ENCODE assay signal across 11 cellular contexts in the genomic region with DNA sequence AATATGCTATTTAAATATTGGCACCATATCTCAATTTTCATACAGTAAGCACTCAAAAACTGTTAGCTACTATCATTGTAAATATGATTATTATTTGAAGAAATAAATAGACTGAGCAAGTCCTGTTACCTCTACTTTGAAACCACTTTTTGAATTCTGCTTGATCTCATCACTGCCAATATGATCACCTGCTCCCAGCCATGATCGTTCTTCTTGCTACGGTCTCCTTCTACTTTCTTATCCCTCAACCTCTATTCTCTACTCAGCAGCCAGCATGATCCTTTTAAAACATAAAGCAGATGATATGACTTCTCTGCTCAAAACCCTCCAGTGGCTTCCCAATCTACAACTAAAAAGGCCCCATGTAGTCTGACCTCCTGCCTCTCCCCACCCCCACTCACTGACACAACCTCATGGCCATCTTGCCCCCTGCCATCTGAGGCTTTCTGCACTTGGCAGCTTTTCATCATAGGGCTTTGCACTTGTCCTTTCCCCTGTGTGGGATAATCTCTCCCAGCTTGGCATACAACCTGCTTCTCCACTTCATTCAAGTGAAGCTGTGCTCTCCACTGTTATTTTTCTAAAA. TPM values are rescaled to one million over a fixed set of nuclear protein-coding genes. Genes with fewer than 3 reads are reported as not detected.
DNase-seq lines count a peak whose midpoint lies in the region; ATAC-seq and TF ChIP-seq lines count a peak whose summit lies in the region.
"Had no signal": no experiment of that assay in that cellular context is flagged by ENCODE, and none has a peak within 500 bp of the region (broad histone marks: within the 10 kb centered on the region; RNA-seq: fewer than 3 reads in every experiment).

No MANE protein-coding gene starts in this region.

- no peak for TF ChIP-seq CTCF in CD8-positive, alpha-beta T cell (IDR thresholded peaks at IDR 0.05)
- TF ChIP-seq CTCF in Peyer's patch (IDR thresholded peaks at IDR 0.05): no peak

- no peak for DNase-seq in CD8-positive, alpha-beta T cell
- DNase-seq in Peyer's patch (no peak), mesenchymal stem cell (no peak), DMS 273 treated with DMSO at 0.1 percent for 48 hours (lab: John Stamatoyannopoulos, UW) (no peak), SIG-M5 treated with dmso at 0.1 percent for 504 hours (lab: John Stamatoyannopoulos, UW; ENCODE audit: unreplicated experiment) (no peak), SHP77 treated with DMSO at 0.1 percent for 48 hours (lab: John Stamatoyannopoulos, UW) (no peak)
- DNase-seq: brain microvascular endothelial cell, NCI-H69 had no signal

- no peaks in the 10 kb centered on the region for H3K79me1 ChIP-seq in mesenchymal stem cell (replicated peaks; ENCODE audit: low read length, poor library complexity, severe bottlenecking)

- TF ChIP-seq POLR2A in Peyer's patch (IDR thresholded peaks at IDR 0.05): no peak

- no peak overlapping the region for H3K14ac ChIP-seq in mesenchymal stem cell (ENCODE audit: low read length in 2 of 2)

- H3K9me3 Mint-ChIP-seq in CD8-positive, alpha-beta T cell: no peaks in the 10 kb centered on the region

- H4K91ac ChIP-seq in mesenchymal stem cell (ENCODE audit: low read length): no peak overlapping the region

- no peaks in the 10 kb centered on the region for H3K27me3 ChIP-seq in CD8-positive, alpha-beta T cell (ENCODE audit: insufficient read depth, low read length)
- no peaks in the 10 kb centered on the region for H3K27me3 ChIP-seq in Peyer's patch
- H3K27me3 ChIP-seq in mesenchymal stem cell (ENCODE audit: control insufficient read depth in 1 of 2, insufficient read depth in 1 of 2, low read length in 2 of 2): peaks cover 0 to 3% of the 10 kb centered on the region in 2 experiments
- H3K27me3 ChIP-seq: brain microvascular endothelial cell had no signal

- ATAC-seq in CD8-positive, alpha-beta T cell: peak; percentile 33
- peak; percentile 3 for ATAC-seq in GM19463 (IDR thresholded peaks at IDR 0.05; ENCODE audit: unreplicated experiment)
- no peak for ATAC-seq in GM21381 (IDR thresholded peaks at IDR 0.05; ENCODE audit: unreplicated experiment)

- peaks cover 3% of the 10 kb centered on the region for H3K27me3 Mint-ChIP-seq in CD8-positive, alpha-beta T cell (ENCODE audit: low read depth)

- no peak overlapping the region for H2AK5ac ChIP-seq in mesenchymal stem cell (ENCODE audit: low read length, severe bottlenecking)

- no peaks in the 10 kb centered on the region for H3K36me3 ChIP-seq in CD8-positive, alpha-beta T cell (ENCODE audit: insufficient read depth, low read length)
- H3K36me3 ChIP-seq in Peyer's patch (no peaks in the 10 kb centered on the region), mesenchymal stem cell (ENCODE audit: control insufficient read depth in 1 of 2, insufficient read depth in 2 of 2, low read depth in 1 of 2, low read length in 2 of 2) (no peaks in the 10 kb centered on the region)
- H3K36me3 ChIP-seq: brain microvascular endothelial cell had no signal

- H2BK120ac ChIP-seq in mesenchymal stem cell (ENCODE audit: low read depth, low read length): no peak overlapping the region

- peak overlapping the region; percentile 86 for H3K4me3 Mint-ChIP-seq in CD8-positive, alpha-beta T cell

- intact Hi-C loops in CD8-positive, alpha-beta T cell (cut with DNase I, micrococcal nuclease): loop anchor here in 1 of 2 experiments (1.0 kb wide), 1 partner anchor 10 kb away; no protein-coding TSS in a partner anchor

- POLR2A ChIA-PET in CD8-positive, alpha-beta T cell (lab: Charles Lee): interaction anchor here (1.2 to 5.4 kb wide), 6 partner anchors 10 to 80 kb away, joined by 4 to 43 read pairs (median 10); no protein-coding TSS in a partner anchor

- no peak overlapping the region for H2BK5ac ChIP-seq in mesenchymal stem cell (ENCODE audit: low read depth, low read length, poor library complexity, severe bottlenecking)

- H3K4me2 ChIP-seq in mesenchymal stem cell (ENCODE audit: low read length, poor library complexity, severe bottlenecking): no peak overlapping the region

- no peak overlapping the region for H3K4ac ChIP-seq in mesenchymal stem cell (ENCODE audit: low read depth in 1 of 2, low read length in 2 of 2)

- H3K18ac ChIP-seq in mesenchymal stem cell (ENCODE audit: low read depth in 1 of 2, low read length in 2 of 2): no peak overlapping the region

- peaks cover 26% of the 10 kb centered on the region for H3K4me1 ChIP-seq in CD8-positive, alpha-beta T cell (ENCODE audit: insufficient read depth, low read length)
- H3K4me1 ChIP-seq in Peyer's patch (peaks cover 0 to 15% (median 2%) of the 10 kb centered on the region in 4 donors), mesenchymal stem cell (ENCODE audit: control insufficient read depth, insufficient read depth, low read depth, low read length) (peaks cover 4% of the 10 kb centered on the region)

- H4K8ac ChIP-seq in mesenchymal stem cell (ENCODE audit: low read length): no peak overlapping the region

- H3K9ac ChIP-seq in mesenchymal stem cell (ENCODE audit: low read length): no peak overlapping the region

- H3K23ac ChIP-seq in mesenchymal stem cell (ENCODE audit: low read length in 2 of 2): no peak overlapping the region

- H3K36me3 Mint-ChIP-seq in CD8-positive, alpha-beta T cell: no peaks in the 10 kb centered on the region

- no peak overlapping the region for H2AFZ ChIP-seq in mesenchymal stem cell (ENCODE audit: low read depth, low read length)

- H3K4me3 ChIP-seq in CD8-positive, alpha-beta T cell (ENCODE audit: low read depth, low read length): peak overlapping the region; percentile 51
- peak overlapping the region in 1 of 4 donors; percentile 3 for H3K4me3 ChIP-seq in Peyer's patch
- H3K4me3 ChIP-seq in mesenchymal stem cell (ENCODE audit: insufficient read depth in 1 of 2, low read depth in 1 of 2, low read length in 2 of 2): no peak overlapping the region

- H3K27ac Mint-ChIP-seq in CD8-positive, alpha-beta T cell: peak overlapping the region; percentile 96

- H2BK12ac ChIP-seq in mesenchymal stem cell (ENCODE audit: low read length in 2 of 2): no peak overlapping the region

- no peaks in the 10 kb centered on the region for H3K9me3 ChIP-seq in CD8-positive, alpha-beta T cell (ENCODE audit: low read length)
- H3K9me3 ChIP-seq in Peyer's patch (no peaks in the 10 kb centered on the region), mesenchymal stem cell (ENCODE audit: control insufficient read depth, low read length) (no peaks in the 10 kb centered on the region)

- peak overlapping the region; percentile 64 for H2BK15ac ChIP-seq in mesenchymal stem cell (ENCODE audit: low read depth, poor library complexity, severe bottlenecking)

- H3K4me1 Mint-ChIP-seq in CD8-positive, alpha-beta T cell (ENCODE audit: low read depth): peaks cover 37% of the 10 kb centered on the region

- CTCF ChIA-PET in CD8-positive, alpha-beta T cell (lab: Charles Lee): interaction anchor here (1.2 to 9.5 kb wide), 14 partner anchors 11 to 114 kb away, joined by 4 to 189 read pairs (median 11); no protein-coding TSS in a partner anchor

- H3K27ac ChIP-seq in CD8-positive, alpha-beta T cell (ENCODE audit: low read depth, low read length): peak overlapping the region; percentile 71
- H3K27ac ChIP-seq in Peyer's patch (peak overlapping the region; percentile 36 to 60 (median 44)), mesenchymal stem cell (ENCODE audit: low read length, poor library complexity, severe bottlenecking) (no peak overlapping the region)
- H3K27ac ChIP-seq: brain microvascular endothelial cell had no signal

- WGBS in mesenchymal stem cell: 97% methylated on average over 2 of the region's 2 CpGs

RNA-seq across cellular contexts. Expression of gene CD34, which starts 27.2 kb away (rescaled TPM):
- not detected for total RNA-seq in CD8-positive, alpha-beta T cell
- 10 to 100 TPM in 3 of 4 donors, 1 to 10 TPM in 1; 4.6 to 21.9 (median 19.6) TPM for total RNA-seq in Peyer's patch
- polyA plus RNA-seq in mesenchymal stem cell (2013, experiment 1 of 2): 0.10 TPM
- polyA plus RNA-seq in mesenchymal stem cell (2013, experiment 2 of 2): 0.10 TPM
- polyA plus RNA-seq: neural cell had no signal

Comparison
In these comparisons a context has a peak if more than half of its experiments do, and no peak if none do; other contexts are left out.
1. RNA of gene CD34, which starts 27.2 kb away (total RNA-seq): 4.6 to 21.9 TPM in Peyer's patch; not detected in CD8-positive, alpha-beta T cell; every median in the first group is over 4 times any median in the second.